37 cellular contexts compared by ENCODE assay signal in genomic region chr4:188532751-188533150, GRCh38.
"Had no signal": no experiment of that assay in that cellular context is flagged by ENCODE, and none has a peak within 500 bp of the region (broad histone marks: within the 10 kb centered on the region; RNA-seq: fewer than 3 reads in every experiment).

No MANE protein-coding gene starts in this region.

- H3K36me3 ChIP-seq: MG63 had no signal

- H3K4me3 ChIP-seq: MG63 had no signal

- DNase-seq: Karpas-422, Kasumi-1, MG63, MM.1S, MV-4-11, NCI-H1048, NCI-H1092, NCI-H1092 treated with DMSO at 0.1 percent for 48 hours, NCI-H1105, NCI-H1105 treated with DMSO at 0.1 percent for 48 hours, NCI-H1417, NCI-H1417 treated with DMSO at 0.1 percent for 48 hours, NCI-H1436, NCI-H1436 treated with DMSO at 0.1 percent for 48 hours, NCI-H146, NCI-H1694, NCI-H1694 treated with DMSO at 0.1 percent for 48 hours, NCI-H187, NCI-H187 treated with DMSO at 0.1 percent for 48 hours, NCI-H1930, NCI-H2029, NCI-H2029 treated with DMSO at 0.1 percent for 48 hours, NCI-H2081, NCI-H2081 treated with DMSO at 0.1 percent for 48 hours, NCI-H2107, NCI-H2171, NCI-H2171 treated with DMSO at 0.1 percent for 48 hours, NCI-H2227 treated with DMSO at 0.1 percent for 48 hours, NCI-H226, NCI-H345, NCI-H446, NCI-H446 treated with DMSO at 0.1 percent for 48 hours, NCI-H510A, NCI-H510A treated with DMSO at 0.1 percent for 48 hours, NCI-H524, NCI-H524 treated with DMSO at 0.1 percent for 48 hours, NCI-H526 had no signal

- H3K27me3 ChIP-seq: MG63 had no signal

- H3K9me3 ChIP-seq: MG63 had no signal
